In genomic region chr4:113582737-113583136, GRCh38 we compare ENCODE assay signal across 18 cellular contexts.
"Had no signal": no experiment of that assay in that cellular context is flagged by ENCODE, and none has a peak within 500 bp of the region (broad histone marks: within the 10 kb centered on the region; RNA-seq: fewer than 3 reads in every experiment).

No MANE protein-coding gene starts in this region.

- DNase-seq: activated CD4-positive, alpha-beta T cell treated with anti-CD3 and anti-CD28 coated beads for 1 hour; activated CD4-positive, alpha-beta T cell treated with anti-CD3 and anti-CD28 coated beads, Interleukin-2, amount 50 U/mL, for 4 hours; activated naive CD4-positive, alpha-beta T cell treated with anti-CD3 and anti-CD28 coated beads, Interleukin-2, amount 10 ng/mL, durations not matched to agents 7 days and 5 days; dorsolateral prefrontal cortex; erythroblast; islet precursor cell; nucleus accumbens; sigmoid colon; stimulated activated CD4-positive, alpha-beta T cell treated with anti-CD3 and anti-CD28 coated beads, Interleukin-12 subunit alpha, Interleukin-12 subunit beta, amount 100 ng/mL, for 4 hours; stimulated activated CD4-positive, alpha-beta T cell treated with anti-CD3 and anti-CD28 coated beads, Interleukin-2, amount 100 ng/mL, for 24 hours; SW 1271 had no signal

- ATAC-seq: left lobe of liver; natural killer cell treated with Interleukin-12 subunit alpha and Interleukin-12 subunit beta and Interleukin-15 and Interleukin-18, amount 100 ng/mL, for 72 hours had no signal

- H3K9me3 Mint-ChIP-seq: activated naive CD4-positive, alpha-beta T cell treated with anti-CD3 and anti-CD28 coated beads, Interleukin-2, amount 10 ng/mL, durations not matched to agents 7 days and 5 days; natural killer cell treated with Interleukin-12 subunit alpha and Interleukin-12 subunit beta and Interleukin-15 and Interleukin-18, amount 100 ng/mL, for 72 hours had no signal

- H3K4me3 Mint-ChIP-seq: activated naive CD4-positive, alpha-beta T cell treated with anti-CD3 and anti-CD28 coated beads, Interleukin-2, amount 10 ng/mL, durations not matched to agents 7 days and 5 days; natural killer cell treated with Interleukin-12 subunit alpha and Interleukin-12 subunit beta and Interleukin-15 and Interleukin-18, amount 100 ng/mL, for 72 hours had no signal

- H3K36me3 ChIP-seq: ascending aorta, breast epithelium, sigmoid colon, thoracic aorta had no signal

- H3K27ac ChIP-seq: ascending aorta, breast epithelium, sigmoid colon had no signal

- H3K27ac Mint-ChIP-seq: activated naive CD4-positive, alpha-beta T cell treated with anti-CD3 and anti-CD28 coated beads, Interleukin-2, amount 10 ng/mL, durations not matched to agents 7 days and 5 days; natural killer cell treated with Interleukin-12 subunit alpha and Interleukin-12 subunit beta and Interleukin-15 and Interleukin-18, amount 100 ng/mL, for 72 hours; progenitor cell of endocrine pancreas had no signal

- H3K36me3 Mint-ChIP-seq: natural killer cell treated with Interleukin-12 subunit alpha and Interleukin-12 subunit beta and Interleukin-15 and Interleukin-18, amount 100 ng/mL, for 72 hours had no signal

- H3K9me3 ChIP-seq: ascending aorta, breast epithelium, sigmoid colon, thoracic aorta had no signal

- H3K4me3 ChIP-seq: ascending aorta, breast epithelium, dorsolateral prefrontal cortex, hepatocyte, sigmoid colon, thoracic aorta had no signal

- H3K27me3 ChIP-seq: ascending aorta, breast epithelium, dorsolateral prefrontal cortex, hepatocyte, sigmoid colon had no signal

- H3K27me3 Mint-ChIP-seq: activated naive CD4-positive, alpha-beta T cell treated with anti-CD3 and anti-CD28 coated beads, Interleukin-2, amount 10 ng/mL, durations not matched to agents 7 days and 5 days; natural killer cell treated with Interleukin-12 subunit alpha and Interleukin-12 subunit beta and Interleukin-15 and Interleukin-18, amount 100 ng/mL, for 72 hours; progenitor cell of endocrine pancreas had no signal

- H3K4me1 ChIP-seq: breast epithelium had no signal

- H3K4me2 ChIP-seq: hepatocyte had no signal

- H2AFZ ChIP-seq: hepatocyte had no signal
